In genomic region chr6:48764261-48764660, GRCh38 we compare ENCODE assay signal across 1 cellular context.
TF ChIP-seq lines count a peak whose summit lies in the region.

No MANE protein-coding gene starts in this region.

TF ChIP-seq in IMR-90, 13 proteins besides CTCF, POLR2A, EP300 and RAD21 (continued from another document):
- no peak for TF ChIP-seq FOS (IDR thresholded peaks at IDR 0.05; ENCODE audit: low read depth, low read length)
- TF ChIP-seq MXI1 (IDR thresholded peaks at IDR 0.05; ENCODE audit: borderline replicate concordance, low read depth, low read length), result no peak
- no peak for TF ChIP-seq NFE2L2 (IDR thresholded peaks at IDR 0.05; ENCODE audit: low read depth, low read length)
- no peak for TF ChIP-seq ELK1 (IDR thresholded peaks at IDR 0.05; ENCODE audit: borderline replicate concordance, low read depth, low read length)
- no peak for TF ChIP-seq MAFK (IDR thresholded peaks at IDR 0.05; ENCODE audit: low read depth, low read length)
